ENCODE assay signal across 13 cellular contexts in genomic region chr2:222926915-222927314, GRCh38.
A peak's percentile ranks its signal among the peaks of the same experiment; 100 is the strongest.
DNase-seq lines count a peak whose midpoint lies in the region; ATAC-seq, FAIRE-seq and TF ChIP-seq lines count a peak whose summit lies in the region.
"Had no signal": no experiment of that assay in that cellular context is flagged by ENCODE, and none has a peak within 500 bp of the region (broad histone marks: within the 10 kb centered on the region; RNA-seq: fewer than 3 reads in every experiment).

No MANE protein-coding gene starts in this region.

- H3K9me2 ChIP-seq in GM23338 (ENCODE audit: insufficient read depth), result no peaks in the 10 kb centered on the region

- no peaks in the 10 kb centered on the region for H3K9me3 ChIP-seq in HUES6 (ENCODE audit: control insufficient read depth, insufficient read depth, low read depth, low read length)
- no peaks in the 10 kb centered on the region for H3K9me3 ChIP-seq in astrocyte (ENCODE audit: insufficient read depth, low read depth, low read length)
- H3K9me3 ChIP-seq in trophoblast cell (ENCODE audit: insufficient read depth, low read depth, low read length), result no peaks in the 10 kb centered on the region

- no peak overlapping the region for H3K4me2 ChIP-seq in GM23338
- no peak overlapping the region for H3K4me2 ChIP-seq in astrocyte (ENCODE audit: low read length)
- H3K4me2 ChIP-seq in trophoblast cell (ENCODE audit: low read length), result no peak overlapping the region

- H2BK5ac ChIP-seq in trophoblast cell (ENCODE audit: low read depth, low read length, poor library complexity), result no peak overlapping the region

- H3K4me3 ChIP-seq in GM23338, result no peak overlapping the region
- no peak overlapping the region for H3K4me3 ChIP-seq in HUES6 (ENCODE audit: low read depth, low read length)
- H3K4me3 ChIP-seq in astrocyte (ENCODE audit: insufficient read depth, low read depth, low read length), result no peak overlapping the region
- no peak overlapping the region for H3K4me3 ChIP-seq in trophoblast cell (ENCODE audit: low read depth, low read length)

- no peak overlapping the region for H3K14ac ChIP-seq in trophoblast cell (ENCODE audit: low read length)

- H4K20me1 ChIP-seq in GM23338 (replicated peaks; ENCODE audit: insufficient read depth) (no peaks in the 10 kb centered on the region; the same call in 1 of the 2 replicates), astrocyte (ENCODE audit: insufficient read depth, low read length) (peaks cover 6% of the 10 kb centered on the region)

- no peak overlapping the region for H4K91ac ChIP-seq in trophoblast cell (ENCODE audit: low read depth, low read length)

- H3K27ac Mint-ChIP-seq in GM23338 (peak overlapping the region; percentile 74; the same call in 1 of the 2 replicates), astrocyte (ENCODE audit: unreplicated experiment) (peak overlapping the region; percentile 5)
- H3K27ac Mint-ChIP-seq: B cell; CD4-positive, alpha-beta T cell had no signal

- H3K27me3 Mint-ChIP-seq in GM23338 (ENCODE audit: insufficient read depth, low read depth, poor library complexity) (no peaks in the 10 kb centered on the region), astrocyte (ENCODE audit: low read depth, unreplicated experiment) (no peaks in the 10 kb centered on the region)
- H3K27me3 Mint-ChIP-seq: B cell; CD4-positive, alpha-beta T cell had no signal

- H3K4ac ChIP-seq in trophoblast cell (ENCODE audit: low read depth, low read length), result no peak overlapping the region

- FAIRE-seq in astrocyte (lab: Jason Lieb, UNC), result no peak

- H3K27ac ChIP-seq in GM23338 (ENCODE audit: low read depth), result peak overlapping the region; percentile 56; the same call in 1 of the 2 replicates
- 0 out of 2 replicates have a peak overlapping the region, but pooled peaks have one; percentile 14 for H3K27ac ChIP-seq in HUES6 (ENCODE audit: low read depth, low read length)
- no peak overlapping the region for H3K27ac ChIP-seq in astrocyte (ENCODE audit: low read depth, low read length)
- no peak overlapping the region for H3K27ac ChIP-seq in trophoblast cell (ENCODE audit: low read depth, low read length)

- H4K12ac ChIP-seq in trophoblast cell (ENCODE audit: low read depth, low read length), result no peak overlapping the region

- TF ChIP-seq CTCF in GM23338 (conservative IDR thresholded peaks at IDR 0.05; ENCODE audit: low read depth in 2 of 2) (no peak), astrocyte (IDR thresholded peaks at IDR 0.05; ENCODE audit: insufficient read depth, low read depth, low read length) (no peak)

- no peak for ATAC-seq in GM23338
- ATAC-seq in GM18498 (IDR thresholded peaks at IDR 0.05; ENCODE audit: unreplicated experiment), result no peak

- H2BK12ac ChIP-seq in trophoblast cell (ENCODE audit: low read length), result no peak overlapping the region

- H2BK120ac ChIP-seq in trophoblast cell (ENCODE audit: insufficient read depth, low read length, poor library complexity), result no peak overlapping the region

- H2AK5ac ChIP-seq in trophoblast cell (ENCODE audit: low read length), result no peak overlapping the region

- H3K9me3 Mint-ChIP-seq in GM23338 (no peaks in the 10 kb centered on the region), astrocyte (ENCODE audit: unreplicated experiment) (no peaks in the 10 kb centered on the region)
- H3K9me3 Mint-ChIP-seq: CD4-positive, alpha-beta T cell had no signal

- no peaks in the 10 kb centered on the region for H3K4me1 Mint-ChIP-seq in GM23338
- H3K4me1 Mint-ChIP-seq in astrocyte (ENCODE audit: low read depth, unreplicated experiment), result peaks cover 14% of the 10 kb centered on the region
- H3K4me1 Mint-ChIP-seq: B cell had no signal

- no CpG with 5 or more reads among the region's 9 CpGs for WGBS in trophoblast cell (ENCODE audit: extremely low coverage, insufficient coverage, insufficient read length)

- no peaks in the 10 kb centered on the region for H3K79me1 ChIP-seq in trophoblast cell (ENCODE audit: low read length)

- peaks cover 66% of the 10 kb centered on the region for H3K36me3 Mint-ChIP-seq in GM23338 (ENCODE audit: low read depth)
- H3K36me3 Mint-ChIP-seq in astrocyte (ENCODE audit: low read depth, unreplicated experiment), result peaks cover 12% of the 10 kb centered on the region

- H3K4me1 ChIP-seq in GM23338 (ENCODE audit: insufficient read depth), result no peaks in the 10 kb centered on the region
- H3K4me1 ChIP-seq in HUES6 (ENCODE audit: control insufficient read depth, insufficient read depth, low read length), result no peaks in the 10 kb centered on the region
- no peaks in the 10 kb centered on the region for H3K4me1 ChIP-seq in astrocyte (ENCODE audit: insufficient read depth, low read length)
- H3K4me1 ChIP-seq in trophoblast cell (ENCODE audit: control insufficient read depth in 1 of 2, insufficient read depth in 2 of 2, low read length in 2 of 2), result no peaks in the 10 kb centered on the region

- no peak overlapping the region for H3K4me3 Mint-ChIP-seq in GM23338
- no peak overlapping the region for H3K4me3 Mint-ChIP-seq in astrocyte (ENCODE audit: unreplicated experiment)
- H3K4me3 Mint-ChIP-seq: B cell; CD4-positive, alpha-beta T cell had no signal

- intact Hi-C loops in head of caudate nucleus (cut with DNase I), result no loop called here

- no peak overlapping the region for H3K23ac ChIP-seq in trophoblast cell (ENCODE audit: low read length)

- H3K36me3 ChIP-seq in GM23338 (ENCODE audit: insufficient read depth), result peaks cover 23% of the 10 kb centered on the region
- peaks cover 84% of the 10 kb centered on the region for H3K36me3 ChIP-seq in HUES6 (ENCODE audit: control insufficient read depth, insufficient read depth, low read length)
- peaks cover 31% of the 10 kb centered on the region for H3K36me3 ChIP-seq in astrocyte (ENCODE audit: insufficient read depth, low read length)
- H3K36me3 ChIP-seq in trophoblast cell (ENCODE audit: control insufficient read depth in 1 of 2, insufficient read depth in 2 of 2, low read length in 2 of 2), result peaks cover 17 to 22% of the 10 kb centered on the region in 2 experiments

- H3K18ac ChIP-seq in trophoblast cell (ENCODE audit: low read length), result no peak overlapping the region

- H3K27me3 ChIP-seq in GM23338 (ENCODE audit: insufficient read depth) (no peaks in the 10 kb centered on the region), HUES6 (ENCODE audit: control insufficient read depth, insufficient read depth, low read length) (no peaks in the 10 kb centered on the region), astrocyte (ENCODE audit: insufficient read depth, low read length) (no peaks in the 10 kb centered on the region), trophoblast cell (ENCODE audit: insufficient read depth, low read length) (no peaks in the 10 kb centered on the region)

- no peak for DNase-seq in GM23338 (ENCODE audit: low spot score)
- no peak for DNase-seq in astrocyte (ENCODE audit: low read depth)
- DNase-seq in trophoblast cell, result no peak
- DNase-seq in head of caudate nucleus, result no peak
- DNase-seq in mucosa of gallbladder (ENCODE audit: low spot score), result no peak
- DNase-seq: C1 segment of cervical spinal cord; Calu3; CD4-positive, alpha-beta T cell; DMS 273 treated with DMSO at 0.1 percent for 48 hours; H7 had no signal

- H3K9ac ChIP-seq in HUES6 (ENCODE audit: low read length) (no peak overlapping the region), astrocyte (ENCODE audit: low read length) (no peak overlapping the region), trophoblast cell (ENCODE audit: low read length) (peak overlapping the region; percentile 7)

- no peaks in the 10 kb centered on the region for H3F3A ChIP-seq in GM23338 (replicated peaks; ENCODE audit: low read depth)

- H2AFZ ChIP-seq in GM23338 (no peak overlapping the region), astrocyte (ENCODE audit: low read depth, low read length) (no peak overlapping the region), trophoblast cell (ENCODE audit: insufficient read depth, low read length, poor library complexity) (no peak overlapping the region)

- no peak overlapping the region for H4K8ac ChIP-seq in trophoblast cell (ENCODE audit: low read depth, low read length)

- no peaks in the 10 kb centered on the region for H3K79me2 ChIP-seq in GM23338 (replicated peaks; ENCODE audit: insufficient read depth)
- no peaks in the 10 kb centered on the region for H3K79me2 ChIP-seq in astrocyte (ENCODE audit: insufficient read depth, low read length)
- no peaks in the 10 kb centered on the region for H3K79me2 ChIP-seq in trophoblast cell (ENCODE audit: control insufficient read depth, insufficient read depth, low read length, poor library complexity)

TF ChIP-seq in GM23338, 12 proteins besides CTCF, POLR2A, EP300 and RAD21 (continues in another document):
- TF ChIP-seq NANOG (IDR thresholded peaks at IDR 0.05; ENCODE audit: borderline replicate concordance) (no peak), STAT1 (IDR thresholded peaks at IDR 0.05; ENCODE audit: unreplicated experiment) (no peak)

Comparison
In these comparisons a context has a peak if more than half of its experiments do, and no peak if none do; other contexts are left out.
1. H3K27ac ChIP-seq: peak in GM23338 (single experiment) and HUES6 (single experiment); none in astrocyte (single experiment) and trophoblast cell (single experiment).